In genomic region chr4:6658635-6659075, GRCh38 we compare ENCODE assay signal across 8 cellular contexts. TPM values are rescaled to one million over a fixed set of nuclear protein-coding genes. Genes with fewer than 3 reads are reported as not detected.
A peak's percentile ranks its signal among the peaks of the same experiment; 100 is the strongest.
DNase-seq lines count a peak whose midpoint lies in the region; ATAC-seq and TF ChIP-seq lines count a peak whose summit lies in the region.

No MANE protein-coding gene starts in this region.

- intact Hi-C loops in lower lobe of right lung (cut with DNase I) = no loop called here

- peak overlapping the region; percentile 17; the same call in 1 of the 2 replicates for H3K4me3 ChIP-seq in AG04450 (ENCODE audit: low read depth, low read length)
- peak overlapping the region; percentile 42 for H3K4me3 ChIP-seq in WI38 (ENCODE audit: low read depth, low read length)
- H3K4me3 ChIP-seq in lower lobe of right lung = peak overlapping the region; percentile 51

- no peak for DNase-seq in AG04450 (ENCODE audit: low read depth, low spot score)
- peak; percentile 53 for DNase-seq in cerebellum (ENCODE audit: low spot score)
- DNase-seq in lower lobe of right lung = no peak
- DNase-seq in stimulated activated CD8-positive, alpha-beta memory T cell treated with anti-CD3 and anti-CD28 coated beads, Interleukin-7, amount 100 ng/mL, for 1 hour (ENCODE audit: low read depth in 2 of 2) = peak; percentile 24 to 25
- no peak for DNase-seq in T1000 (lab: John Stamatoyannopoulos, UW)

- H3K27ac ChIP-seq in AG04450 (ENCODE audit: low read depth, low read length) (no peak overlapping the region), lower lobe of right lung (peak overlapping the region; percentile 18)

- H3K27me3 ChIP-seq in AG04450 (ENCODE audit: control insufficient read depth, insufficient read depth, low read length) (peaks cover 1% of the 10 kb centered on the region), lower lobe of right lung (ENCODE audit: low read depth) (peaks cover 10% of the 10 kb centered on the region)

- peaks cover 11% of the 10 kb centered on the region for H3K4me1 ChIP-seq in lower lobe of right lung

- H3K36me3 ChIP-seq in lower lobe of right lung = no peaks in the 10 kb centered on the region

- CTCF ChIA-PET in AG04450 (lab: Charles Lee) = interaction anchor here (0.8 to 0.9 kb wide), 2 partner anchors 19 to 50 kb away, joined by 3 to 4 read pairs; no protein-coding TSS in a partner anchor

- POLR2A ChIA-PET in AG04450 (lab: Yijun Ruan, JAX) = interaction anchor here (0.6 to 1.9 kb wide), 4 partner anchors 15 to 795 kb away, joined by 3 to 13 read pairs (median 4); a partner anchor contains a TSS

- ATAC-seq in lower lobe of right lung (peak; percentile 80 to 84), GM21529 (IDR thresholded peaks at IDR 0.05; ENCODE audit: unreplicated experiment) (no peak), HG03280 (IDR thresholded peaks at IDR 0.05; ENCODE audit: unreplicated experiment) (no peak)

- peaks cover 4% of the 10 kb centered on the region; the same call in 1 of the 2 replicates for H3K9me3 ChIP-seq in AG04450 (ENCODE audit: control insufficient read depth, insufficient read depth, low read length)
- no peaks in the 10 kb centered on the region for H3K9me3 ChIP-seq in lower lobe of right lung

- no peak for TF ChIP-seq CTCF in AG04450 (IDR thresholded peaks at IDR 0.05; ENCODE audit: low read depth, low read length)
- no peak for TF ChIP-seq CTCF in WI38 (IDR thresholded peaks at IDR 0.05; ENCODE audit: low read depth, low read length)
- TF ChIP-seq CTCF in lower lobe of right lung (IDR thresholded peaks at IDR 0.05) = no peak

RNA-seq across cellular contexts. Expression of gene MRFAP1, which starts 18.2 kb away (rescaled TPM):
- polyA plus RNA-seq in AG04450 (2011; rRNA removed) = 252 and 298 TPM in 2 replicates
- polyA minus RNA-seq in AG04450 (2011; rRNA and poly(A)+ RNA removed) = 34.2 and 41.6 TPM in 2 replicates
- total RNA-seq in cerebellum (89.2 TPM), lower lobe of right lung (211 TPM)

RNA-seq across cellular contexts. Expression of gene S100P, which starts 35.0 kb away (rescaled TPM):
- polyA plus RNA-seq in AG04450 (2011; rRNA removed) = 0.40 TPM in 1 of 2 replicates, not detected in the other
- not detected in 2 replicates for polyA minus RNA-seq in AG04450 (2011; rRNA and poly(A)+ RNA removed)
- 0.27 TPM for total RNA-seq in cerebellum
- total RNA-seq in lower lobe of right lung = 16.1 TPM

RNA-seq across cellular contexts. Expression of gene MRFAP1L1, which starts 51.0 kb away (rescaled TPM):
- polyA plus RNA-seq in AG04450 (2011; rRNA removed) = 70.6 and 96.5 TPM in 2 replicates
- 25.1 and 32.7 TPM in 2 replicates for polyA minus RNA-seq in AG04450 (2011; rRNA and poly(A)+ RNA removed)
- total RNA-seq in cerebellum = 61.2 TPM
- total RNA-seq in lower lobe of right lung = 48.8 TPM

RNA-seq across cellular contexts. Expression of gene BLOC1S4, which starts 57.3 kb away (rescaled TPM):
- 14.5 and 15.4 TPM in 2 replicates for polyA plus RNA-seq in AG04450 (2011; rRNA removed)
- 4.6 and 5.1 TPM in 2 replicates for polyA minus RNA-seq in AG04450 (2011; rRNA and poly(A)+ RNA removed)
- total RNA-seq in cerebellum = 8.3 TPM
- 9.0 TPM for total RNA-seq in lower lobe of right lung

Comparison
In these comparisons a context has a peak if more than half of its experiments do, and no peak if none do; other contexts are left out.
1. DNase-seq: peak in cerebellum (single experiment) and stimulated activated CD8-positive, alpha-beta memory T cell treated with anti-CD3 and anti-CD28 coated beads, Interleukin-7, amount 100 ng/mL, for 1 hour (2 of 2); none in AG04450 (single experiment), lower lobe of right lung (single experiment) and T1000 (single experiment).
2. ATAC-seq: peak in lower lobe of right lung (2 of 2); none in GM21529 (single experiment) and HG03280 (single experiment).
3. RNA of gene S100P, which starts 35.0 kb away (total RNA-seq): 16.1 TPM in lower lobe of right lung (single experiment); 0.27 TPM in cerebellum (single experiment); every median in the first group is over 10 times any median in the second.
4. Peak in every context shown above with its lines, with median percentiles within 50 percentile points of each other: H3K4me3 ChIP-seq.